In genomic region chr19:10502524-10503001, GRCh38 we compare ENCODE assay signal across 8 cellular contexts. TPM values are rescaled to one million over a fixed set of nuclear protein-coding genes. Genes with fewer than 3 reads are reported as not detected.
DNase-seq lines count a peak whose midpoint lies in the region; ATAC-seq and TF ChIP-seq lines count a peak whose summit lies in the region.

No MANE protein-coding gene starts in this region.

- H3K27me3 ChIP-seq in muscle layer of duodenum (ENCODE audit: low read depth, low read length), result no peaks in the 10 kb centered on the region

- DNase-seq in DMS53 treated with DMSO at 0.1 percent for 48 hours (lab: John Stamatoyannopoulos, UW; ENCODE audit: unreplicated experiment), result peak; percentile 44
- DNase-seq in KBM-7, result peak; percentile 93
- peak; percentile 87 for DNase-seq in activated T-cell treated with anti-CD3 and anti-CD28 coated beads, Interleukin-2, amount 50 U/mL, for 4 hours
- DNase-seq in stimulated activated CD8-positive, alpha-beta memory T cell treated with anti-CD3 and anti-CD28 coated beads, Interleukin-7, amount 100 ng/mL, for 1 hour (ENCODE audit: low read depth in 2 of 2), result peak; percentile 71 to 81

- peak overlapping the region; percentile 88 for H3K27ac ChIP-seq in muscle layer of duodenum (ENCODE audit: low read length)

- no peaks in the 10 kb centered on the region for H3K27me3 Mint-ChIP-seq in activated T-cell treated with anti-CD3 and anti-CD28 coated beads, Interleukin-2, amount 50 U/mL, for 4 hours (ENCODE audit: low read depth)

- peaks cover 15% of the 10 kb centered on the region for H3K36me3 Mint-ChIP-seq in activated T-cell treated with anti-CD3 and anti-CD28 coated beads, Interleukin-2, amount 50 U/mL, for 4 hours (ENCODE audit: insufficient read depth)

- H3K4me1 ChIP-seq in muscle layer of duodenum (ENCODE audit: control insufficient read depth in 1 of 2, insufficient read depth in 2 of 2, low read length in 2 of 2), result peaks cover 4 to 27% of the 10 kb centered on the region in 2 donors

- H3K36me3 ChIP-seq in muscle layer of duodenum (ENCODE audit: control insufficient read depth in 1 of 2, insufficient read depth in 2 of 2, low read length in 2 of 2), result peaks cover 7 to 19% of the 10 kb centered on the region in 2 donors

- in situ Hi-C loops in KBM-7 (cut with MboI; ENCODE audit: low pct_unique_long_range_greater_than_20kb, low sequenced_read_pairs), result no loop called here

- ATAC-seq in GM21717 (IDR thresholded peaks at IDR 0.05; ENCODE audit: unreplicated experiment) (peak; percentile 81), esophagus mucosa (peak; percentile 92)
- ATAC-seq in activated T-cell treated with anti-CD3 and anti-CD28 coated beads, Interleukin-2, amount 50 U/mL, for 4 hours, result peak; percentile 95 to 96

- H3K9me3 ChIP-seq in muscle layer of duodenum (ENCODE audit: control insufficient read depth in 1 of 2, low read length in 2 of 2), result no peaks in the 10 kb centered on the region

- no peaks in the 10 kb centered on the region for H3K9me3 Mint-ChIP-seq in activated T-cell treated with anti-CD3 and anti-CD28 coated beads, Interleukin-2, amount 50 U/mL, for 4 hours

- H3K4me3 Mint-ChIP-seq in activated T-cell treated with anti-CD3 and anti-CD28 coated beads, Interleukin-2, amount 50 U/mL, for 4 hours, result peak overlapping the region; percentile 90

- peak overlapping the region; percentile 77 to 88 for H3K4me3 ChIP-seq in muscle layer of duodenum (ENCODE audit: low read depth in 1 of 2, low read length in 2 of 2)

- peaks cover 39% of the 10 kb centered on the region for H3K4me1 Mint-ChIP-seq in activated T-cell treated with anti-CD3 and anti-CD28 coated beads, Interleukin-2, amount 50 U/mL, for 4 hours (ENCODE audit: low read depth)

TF ChIP-seq in PFSK-1, 5 proteins besides CTCF, POLR2A, EP300 and RAD21:
- TF ChIP-seq TAF1 (IDR thresholded peaks at IDR 0.05; ENCODE audit: borderline replicate concordance, insufficient read depth, low read length) (peak; percentile 83; the same call in 1 of the 2 replicates), REST (IDR thresholded peaks at IDR 0.05; ENCODE audit: insufficient read depth in 1 of 2, low read depth in 2 of 2, low read length in 2 of 2) (peak in 1 of 2 experiments; percentile 43; a peak in 1 of 4 replicates), SIN3A (IDR thresholded peaks at IDR 0.05; ENCODE audit: borderline replicate concordance, insufficient read depth, low read length) (peak; percentile 87; the same call in 1 of the 2 replicates), POLR2AphosphoS5 (IDR thresholded peaks at IDR 0.05; ENCODE audit: low read depth, low read length) (peak; percentile 61; the same call in 1 of the 2 replicates), FOXP2 (optimal IDR thresholded peaks at IDR 0.05; ENCODE audit: borderline replicate concordance, extremely low read depth, extremely low read length, insufficient read depth) (peak; percentile 91)

RNA-seq across cellular contexts. Expression of gene KEAP1, which starts 0.6 kb away (rescaled TPM):
- polyA plus RNA-seq in PFSK-1 (2012; ENCODE audit: insufficient read length, low read depth), result 105 TPM
- total RNA-seq in activated T-cell treated with anti-CD3 and anti-CD28 coated beads, Interleukin-2, amount 50 U/mL, for 4 hours, result 10 to 100 TPM; 89.9 to 98.7 (median 92.9) TPM
- total RNA-seq in esophagus mucosa, result 60.6 TPM

RNA-seq across cellular contexts. Expression of gene S1PR5, which starts 14.7 kb away (rescaled TPM):
- 22.0 TPM for polyA plus RNA-seq in PFSK-1 (2012; ENCODE audit: insufficient read length, low read depth)
- under 1 TPM; 0.15 to 0.27 (median 0.24) TPM for total RNA-seq in activated T-cell treated with anti-CD3 and anti-CD28 coated beads, Interleukin-2, amount 50 U/mL, for 4 hours
- total RNA-seq in esophagus mucosa, result 7.9 TPM

RNA-seq across cellular contexts. Expression of gene ATG4D, which starts 41.1 kb away (rescaled TPM):
- polyA plus RNA-seq in PFSK-1 (2012; ENCODE audit: insufficient read length, low read depth), result 64.1 TPM
- total RNA-seq in activated T-cell treated with anti-CD3 and anti-CD28 coated beads, Interleukin-2, amount 50 U/mL, for 4 hours, result 10 to 100 TPM; 36.3 to 47.1 (median 39.9) TPM
- total RNA-seq in esophagus mucosa, result 42.2 TPM

Comparison
In these comparisons a context has a peak if more than half of its experiments do, and no peak if none do; other contexts are left out.
1. Peak in every context shown above with its lines: DNase-seq, ATAC-seq, H3K4me3 ChIP-seq and H3K27ac ChIP-seq.